ENCODE assay signal across 7 cellular contexts in the genomic region with DNA sequence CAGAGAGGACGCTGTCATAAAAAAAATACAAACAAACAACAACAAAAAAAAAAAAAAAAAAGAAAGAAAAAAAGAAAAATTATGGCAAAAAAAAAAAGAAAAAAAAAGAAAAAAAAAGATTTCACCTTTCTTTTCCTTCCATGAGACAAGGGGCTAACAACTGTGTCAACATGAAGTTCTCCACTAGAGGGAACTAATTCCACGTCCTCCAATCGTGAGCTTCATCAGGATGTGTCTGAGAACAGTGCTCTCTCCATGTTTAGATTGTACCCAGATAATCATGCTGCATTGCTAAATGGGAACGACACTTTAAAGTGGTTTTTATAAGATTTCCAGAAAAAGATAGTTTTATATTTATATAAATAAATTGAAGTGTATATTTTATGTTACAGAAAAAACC.
A peak's percentile ranks its signal among the peaks of the same experiment; 100 is the strongest.
DNase-seq lines count a peak whose midpoint lies in the region; ATAC-seq and TF ChIP-seq lines count a peak whose summit lies in the region.

No MANE protein-coding gene starts in this region.

- no peak for TF ChIP-seq POLR2A in breast epithelium (IDR thresholded peaks at IDR 0.05)

- H3K4me3 ChIP-seq in GM12864 (ENCODE audit: low read depth, low read length) (no peak overlapping the region), breast epithelium (no peak overlapping the region), kidney epithelial cell (ENCODE audit: low read depth, low read length) (no peak overlapping the region), upper lobe of right lung (no peak overlapping the region)

- H3K27me3 ChIP-seq in breast epithelium (no peaks in the 10 kb centered on the region), kidney epithelial cell (ENCODE audit: control insufficient read depth, insufficient read depth, low read length) (no peaks in the 10 kb centered on the region), upper lobe of right lung (no peaks in the 10 kb centered on the region)

- peak; percentile 59 for TF ChIP-seq CTCF in GM12864 (IDR thresholded peaks at IDR 0.05; ENCODE audit: low read depth, low read length, missing control alignments)
- TF ChIP-seq CTCF in breast epithelium (IDR thresholded peaks at IDR 0.05): peak in 2 of 3 donors; percentile 57 to 61
- TF ChIP-seq CTCF in kidney epithelial cell (IDR thresholded peaks at IDR 0.05; ENCODE audit: insufficient read depth, low read length, poor library complexity, severe bottlenecking): peak; percentile 70
- peak; percentile 69 for TF ChIP-seq CTCF in upper lobe of right lung (IDR thresholded peaks at IDR 0.05)

- H3K27ac ChIP-seq in breast epithelium (no peak overlapping the region), upper lobe of right lung (no peak overlapping the region)

- peak; percentile 85 for ATAC-seq in GM21528 (IDR thresholded peaks at IDR 0.05; ENCODE audit: low FRiP score, unreplicated experiment)
- peak; percentile 94 for ATAC-seq in HG03575 (IDR thresholded peaks at IDR 0.05; ENCODE audit: extremely low read depth, insufficient number of reproducible peaks, low FRiP score, unreplicated experiment)
- ATAC-seq in upper lobe of right lung: peak; percentile 89

- DNase-seq in GM12864 (ENCODE audit: low read depth): peak; percentile 7
- peak; percentile 61 for DNase-seq in NCI-H748 treated with DMSO at 0.1 percent for 48 hours (lab: John Stamatoyannopoulos, UW)
- DNase-seq in breast epithelium (ENCODE audit: low spot score in 2 of 2): no peak
- DNase-seq in kidney epithelial cell (ENCODE audit: low read depth): no peak
- DNase-seq in upper lobe of right lung: no peak

- H3K4me1 ChIP-seq in breast epithelium (no peaks in the 10 kb centered on the region), upper lobe of right lung (no peaks in the 10 kb centered on the region)

- intact Hi-C loops in breast epithelium (cut with DNase I; ENCODE audit: low total_unique reads) (loop anchor here (10.0 kb wide), 1 partner anchor 281 kb away; no protein-coding TSS in a partner anchor), upper lobe of right lung (cut with DNase I) (loop anchor here (10.0 kb wide), 1 partner anchor 839 kb away; no protein-coding TSS in a partner anchor)

- no peaks in the 10 kb centered on the region for H3K36me3 ChIP-seq in breast epithelium
- no peaks in the 10 kb centered on the region for H3K36me3 ChIP-seq in kidney epithelial cell (ENCODE audit: control insufficient read depth, insufficient read depth, low read length)
- no peaks in the 10 kb centered on the region for H3K36me3 ChIP-seq in upper lobe of right lung

- H3K9me3 ChIP-seq in breast epithelium (no peaks in the 10 kb centered on the region), upper lobe of right lung (no peaks in the 10 kb centered on the region)

Comparison
In these comparisons a context has a peak if more than half of its experiments do, and no peak if none do; other contexts are left out.
1. DNase-seq: peak in GM12864 (single experiment) and NCI-H748 treated with DMSO at 0.1 percent for 48 hours (single experiment); none in breast epithelium (0 of 2), kidney epithelial cell (single experiment) and upper lobe of right lung (single experiment).
2. Peak in every context shown above with its lines, with median percentiles within 50 percentile points of each other: CTCF ChIP-seq and ATAC-seq.